In the genomic region with DNA sequence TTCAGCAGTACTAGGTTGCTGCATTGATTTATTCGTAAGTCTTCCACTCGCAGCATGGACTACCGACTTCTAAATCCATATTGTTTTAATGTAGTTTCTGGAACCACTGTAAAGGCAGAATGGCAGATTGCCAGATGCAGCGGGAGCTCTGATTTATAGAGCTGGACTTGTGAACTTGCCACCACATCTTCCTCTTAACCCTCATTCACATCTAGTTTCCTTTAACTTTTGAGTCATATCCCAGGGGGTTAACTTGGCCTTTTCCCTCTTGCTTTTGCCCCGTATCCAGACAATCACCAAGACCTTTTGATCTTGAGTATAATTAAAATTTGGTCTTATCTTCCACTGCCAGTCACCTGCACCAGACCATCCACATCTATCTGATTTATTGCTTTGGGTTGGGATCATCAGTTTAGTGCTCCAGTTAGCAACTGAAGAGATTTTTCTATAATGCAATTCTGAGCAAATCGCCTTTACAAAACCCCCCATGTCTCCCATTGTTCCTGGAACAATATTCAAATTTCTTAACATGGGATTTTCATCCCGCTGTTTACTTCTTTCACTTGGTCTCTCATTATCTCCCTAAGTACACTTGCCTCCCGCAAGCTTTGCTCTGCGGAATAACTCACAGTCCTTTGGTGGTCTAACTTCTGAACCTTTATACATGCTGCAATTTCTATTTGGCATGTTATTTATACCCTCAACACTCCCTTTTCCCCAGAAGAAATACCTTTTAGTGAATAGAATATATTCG, we compare ENCODE assay signal across 2 cellular contexts.
TF ChIP-seq lines count a peak whose summit lies in the region.

No MANE protein-coding gene starts in this region.

TF ChIP-seq in HepG2, 621 proteins besides CTCF, POLR2A, EP300 and RAD21:
- TF ChIP-seq SRSF4 (IDR thresholded peaks at IDR 0.05; ENCODE audit: low read depth, low read length, poor library complexity, severe bottlenecking) = no peak
- TF ChIP-seq, protein P1, sequence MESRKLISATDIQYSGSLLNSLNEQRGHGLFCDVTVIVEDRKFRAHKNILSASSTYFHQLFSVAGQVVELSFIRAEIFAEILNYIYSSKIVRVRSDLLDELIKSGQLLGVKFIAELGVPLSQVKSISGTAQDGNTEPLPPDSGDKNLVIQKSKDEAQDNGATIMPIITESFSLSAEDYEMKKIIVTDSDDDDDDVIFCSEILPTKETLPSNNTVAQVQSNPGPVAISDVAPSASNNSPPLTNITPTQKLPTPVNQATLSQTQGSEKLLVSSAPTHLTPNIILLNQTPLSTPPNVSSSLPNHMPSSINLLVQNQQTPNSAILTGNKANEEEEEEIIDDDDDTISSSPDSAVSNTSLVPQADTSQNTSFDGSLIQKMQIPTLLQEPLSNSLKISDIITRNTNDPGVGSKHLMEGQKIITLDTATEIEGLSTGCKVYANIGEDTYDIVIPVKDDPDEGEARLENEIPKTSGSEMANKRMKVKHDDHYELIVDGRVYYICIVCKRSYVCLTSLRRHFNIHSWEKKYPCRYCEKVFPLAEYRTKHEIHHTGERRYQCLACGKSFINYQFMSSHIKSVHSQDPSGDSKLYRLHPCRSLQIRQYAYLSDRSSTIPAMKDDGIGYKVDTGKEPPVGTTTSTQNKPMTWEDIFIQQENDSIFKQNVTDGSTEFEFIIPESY (CRISPR knock-in tag; IDR thresholded peaks at IDR 0.05) = peak; percentile 43; the same call in 1 of the 2 replicates

TF ChIP-seq in WTC11, 78 proteins besides CTCF, POLR2A, EP300 and RAD21:
- TF ChIP-seq ETV6 (CRISPR knock-in tag; IDR thresholded peaks at IDR 0.05) (0 out of 2 replicates have a peak, but pooled peaks have one; percentile 24), RELA (CRISPR knock-in tag; IDR thresholded peaks at IDR 0.05; ENCODE audit: borderline replicate concordance) (no peak)
